9 cellular contexts compared by ENCODE assay signal in the genomic region with DNA sequence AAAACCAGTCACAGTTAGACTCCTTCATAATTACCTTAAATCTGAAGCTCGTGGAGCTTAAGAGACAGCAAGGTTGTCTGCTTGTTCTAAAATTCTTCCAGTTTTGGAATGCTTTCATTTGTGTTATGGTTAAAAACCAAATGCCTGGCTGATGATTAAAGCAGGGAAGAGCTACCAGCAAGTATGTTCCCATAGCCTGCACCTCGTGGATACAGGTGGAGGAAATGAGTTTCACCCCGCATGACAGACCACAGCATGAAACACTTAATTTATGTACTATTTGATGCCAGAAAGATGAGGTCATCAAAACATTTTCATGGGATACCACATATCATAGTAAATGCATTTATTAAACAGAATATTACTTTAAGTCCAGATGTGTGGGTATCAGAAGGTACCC. TPM values are rescaled to one million over a fixed set of nuclear protein-coding genes. Genes with fewer than 3 reads are reported as not detected.
DNase-seq lines count a peak whose midpoint lies in the region; ATAC-seq and TF ChIP-seq lines count a peak whose summit lies in the region.
"Had no signal": no experiment of that assay in that cellular context is flagged by ENCODE, and none has a peak within 500 bp of the region (broad histone marks: within the 10 kb centered on the region; RNA-seq: fewer than 3 reads in every experiment).

No MANE protein-coding gene starts in this region.

- no peak overlapping the region for H3K4me3 ChIP-seq in lung

- no peaks in the 10 kb centered on the region for H3K27me3 Mint-ChIP-seq in type B pancreatic cell

- H3K36me3 Mint-ChIP-seq in type B pancreatic cell, result no peaks in the 10 kb centered on the region

- peak; percentile 88 for DNase-seq in LHCN-M2 (ENCODE audit: low read depth)
- no peak for DNase-seq in lung (ENCODE audit: low spot score)
- no peak for DNase-seq in type B pancreatic cell (ENCODE audit: extremely low spot score, unreplicated experiment)
- DNase-seq in head of caudate nucleus, result no peak
- DNase-seq in activated CD4-positive, alpha-beta T cell treated with anti-CD3 and anti-CD28 coated beads for 48 hours, result no peak
- DNase-seq in activated CD8-positive, alpha-beta memory T cell treated with anti-CD3 and anti-CD28 coated beads for 24 hours, result no peak
- DNase-seq: T1000 had no signal

- ATAC-seq in lung (ENCODE audit: insufficient read depth, low FRiP score), result no peak

- no peak for TF ChIP-seq CTCF in lung (IDR thresholded peaks at IDR 0.05; ENCODE audit: control extremely low read depth, extremely low read depth)
- no peak for TF ChIP-seq CTCF in type B pancreatic cell (conservative IDR thresholded peaks at IDR 0.05)

- no peaks in the 10 kb centered on the region for H3K9me3 Mint-ChIP-seq in type B pancreatic cell
- H3K9me3 Mint-ChIP-seq: IgD-negative memory B cell had no signal

- peak overlapping the region; percentile 78 for H3K4me3 Mint-ChIP-seq in type B pancreatic cell
- H3K4me3 Mint-ChIP-seq: IgD-negative memory B cell had no signal

- 16 to 23% methylated on average over 3 of the region's 3 CpGs for WGBS in lung, 2 donors

- H3K4me1 Mint-ChIP-seq in type B pancreatic cell (ENCODE audit: unreplicated experiment), result peaks cover 37% of the 10 kb centered on the region

- intact Hi-C loops in head of caudate nucleus (cut with DNase I), result loop anchor here (5.0 kb wide), 1 partner anchor 56 kb away; no protein-coding TSS in a partner anchor

- no peaks in the 10 kb centered on the region for H3K27me3 ChIP-seq in lung (ENCODE audit: control insufficient read depth, insufficient read depth)

- no peaks in the 10 kb centered on the region for H3K36me3 ChIP-seq in lung (ENCODE audit: control insufficient read depth in 2 of 2, insufficient read depth in 2 of 2, low read length in 2 of 2)

- peak overlapping the region; percentile 95 for H3K27ac ChIP-seq in cingulate gyrus (ENCODE audit: low read depth, low read length)
- peak overlapping the region; percentile 35 to 62 for H3K27ac ChIP-seq in lung (ENCODE audit: low read depth in 1 of 2, low read length in 1 of 2)

- no peaks in the 10 kb centered on the region for H3K9me3 ChIP-seq in lung (ENCODE audit: control insufficient read depth in 2 of 2, insufficient read depth in 1 of 2, low read length in 1 of 2)

- H3K27ac Mint-ChIP-seq in type B pancreatic cell, result peak overlapping the region; percentile 71
- H3K27ac Mint-ChIP-seq: IgD-negative memory B cell had no signal

- peaks cover 4 to 15% of the 10 kb centered on the region in 2 donors for H3K4me1 ChIP-seq in lung (ENCODE audit: control insufficient read depth in 2 of 2, insufficient read depth in 2 of 2, low read length in 2 of 2)

RNA-seq across cellular contexts. Expression of a gene that starts 0.4 kb away (rescaled TPM):
- total RNA-seq in LHCN-M2 (2014; rRNA removed) (69.2 and 100 TPM in 2 replicates), lung (100 to 1,000 TPM; 158 to 193 TPM), type B pancreatic cell (ENCODE audit: low replicate concordance) (46.2 and 122 TPM in 2 replicates)
- 23.5 TPM for polyA plus RNA-seq in LHCN-M2 (2012)
- polyA plus RNA-seq in lung, result 100 to 1,000 TPM in 1 of 2 donors, 10 to 100 TPM in 1; 48.8 to 109 TPM
